In genomic region chr22:37177221-37177620, GRCh38 we compare ENCODE assay signal across 15 cellular contexts. TPM values are rescaled to one million over a fixed set of nuclear protein-coding genes. Genes with fewer than 3 reads are reported as not detected.
DNase-seq lines count a peak whose midpoint lies in the region; ATAC-seq and TF ChIP-seq lines count a peak whose summit lies in the region.
"Had no signal": no experiment of that assay in that cellular context is flagged by ENCODE, and none has a peak within 500 bp of the region (broad histone marks: within the 10 kb centered on the region; RNA-seq: fewer than 3 reads in every experiment).

No MANE protein-coding gene starts in this region.

- no peak overlapping the region for H3K14ac ChIP-seq in mesenchymal stem cell (ENCODE audit: low read length in 2 of 2)

- TF ChIP-seq EP300 in transverse colon (IDR thresholded peaks at IDR 0.05; ENCODE audit: low read depth): no peak

- TF ChIP-seq POLR2A in transverse colon (IDR thresholded peaks at IDR 0.05): no peak
- no peak for TF ChIP-seq POLR2A in gastrocnemius medialis (IDR thresholded peaks at IDR 0.05)

- H4K91ac ChIP-seq in mesenchymal stem cell (ENCODE audit: low read length): no peak overlapping the region

- no peaks in the 10 kb centered on the region for H3K9me3 ChIP-seq in mesenchymal stem cell (ENCODE audit: control insufficient read depth, low read length)
- H3K9me3 ChIP-seq in transverse colon: no peaks in the 10 kb centered on the region
- no peaks in the 10 kb centered on the region for H3K9me3 ChIP-seq in gastrocnemius medialis

- H3K4ac ChIP-seq in mesenchymal stem cell (ENCODE audit: low read depth in 1 of 2, low read length in 2 of 2): no peak overlapping the region

- H3K4me3 ChIP-seq in mesenchymal stem cell (ENCODE audit: insufficient read depth in 1 of 2, low read depth in 1 of 2, low read length in 2 of 2) (no peak overlapping the region), transverse colon (no peak overlapping the region), gastrocnemius medialis (no peak overlapping the region)

- H2AK5ac ChIP-seq in mesenchymal stem cell (ENCODE audit: low read length, severe bottlenecking): no peak overlapping the region

- H3K36me3 ChIP-seq in mesenchymal stem cell (ENCODE audit: control insufficient read depth in 1 of 2, insufficient read depth in 2 of 2, low read depth in 1 of 2, low read length in 2 of 2): peaks cover 7 to 20% of the 10 kb centered on the region in 2 experiments
- no peaks in the 10 kb centered on the region for H3K36me3 ChIP-seq in transverse colon
- no peaks in the 10 kb centered on the region for H3K36me3 ChIP-seq in gastrocnemius medialis

- H3K27ac Mint-ChIP-seq in activated CD8-positive, alpha-beta T cell treated with anti-CD3 and anti-CD28 coated beads for 36 hours: peak overlapping the region; percentile 18
- H3K27ac Mint-ChIP-seq in activated CD8-positive, alpha-beta T cell treated with anti-CD3 and anti-CD28 coated beads, Interleukin-2, amount 10 ng/mL, durations not matched to agents 7 days and 5 days: no peak overlapping the region
- peak overlapping the region in 4 of 5 experiments; percentile 18 to 89 (median 67) for H3K27ac Mint-ChIP-seq in brain

- CTCF ChIA-PET in activated CD8-positive, alpha-beta T cell treated with anti-CD3 and anti-CD28 coated beads for 36 hours (lab: Charles Lee): interaction anchor here (1.1 to 1.8 kb wide), 3 partner anchors 11 to 22 kb away, joined by 3 to 10 read pairs (median 3); no protein-coding TSS in a partner anchor
- CTCF ChIA-PET in activated CD8-positive, alpha-beta T cell treated with anti-CD3 and anti-CD28 coated beads, Interleukin-2, amount 10 ng/mL, durations not matched to agents 7 days and 5 days (lab: Charles Lee): interaction anchor here (1.2 to 2.5 kb wide), 5 partner anchors 10 to 22 kb away, joined by 3 to 9 read pairs (median 6); no protein-coding TSS in a partner anchor

- H2AFZ ChIP-seq in mesenchymal stem cell (ENCODE audit: low read depth, low read length): no peak overlapping the region

- no peak overlapping the region for H2BK5ac ChIP-seq in mesenchymal stem cell (ENCODE audit: low read depth, low read length, poor library complexity, severe bottlenecking)

- H2BK15ac ChIP-seq in mesenchymal stem cell (ENCODE audit: low read depth, poor library complexity, severe bottlenecking): no peak overlapping the region

- H3K23ac ChIP-seq in mesenchymal stem cell (ENCODE audit: low read length in 2 of 2): no peak overlapping the region

- in situ Hi-C loops in transverse colon (cut with MboI; ENCODE audit: low pct_ligation_motif_present in 1 of 4, low pct_unique_long_range_greater_than_20kb in 1 of 4, low sequenced_read_pairs in 3 of 4): no loop called here
- in situ Hi-C loops in gastrocnemius medialis (cut with MboI; ENCODE audit: low sequenced_read_pairs in 4 of 4): no loop called here

- no peaks in the 10 kb centered on the region for H3K27me3 Mint-ChIP-seq in activated CD8-positive, alpha-beta T cell treated with anti-CD3 and anti-CD28 coated beads for 36 hours
- peaks cover 6% of the 10 kb centered on the region for H3K27me3 Mint-ChIP-seq in activated CD8-positive, alpha-beta T cell treated with anti-CD3 and anti-CD28 coated beads, Interleukin-2, amount 10 ng/mL, durations not matched to agents 7 days and 5 days (ENCODE audit: low read depth)
- peaks cover 13% of the 10 kb centered on the region for H3K27me3 Mint-ChIP-seq in brain

- intact Hi-C loops in activated CD8-positive, alpha-beta T cell treated with anti-CD3 and anti-CD28 coated beads for 36 hours (cut with micrococcal nuclease): no loop called here
- intact Hi-C loops in transverse colon (cut with DNase I; ENCODE audit: low total_unique reads): no loop called here
- intact Hi-C loops in gastrocnemius medialis (cut with DNase I; ENCODE audit: low total_unique reads): no loop called here

- H3K9ac ChIP-seq in mesenchymal stem cell (ENCODE audit: low read length): peak overlapping the region; percentile 58

- peaks cover 17% of the 10 kb centered on the region for H3K4me1 Mint-ChIP-seq in activated CD8-positive, alpha-beta T cell treated with anti-CD3 and anti-CD28 coated beads for 36 hours (ENCODE audit: low read depth)
- peaks cover 33% of the 10 kb centered on the region for H3K4me1 Mint-ChIP-seq in activated CD8-positive, alpha-beta T cell treated with anti-CD3 and anti-CD28 coated beads, Interleukin-2, amount 10 ng/mL, durations not matched to agents 7 days and 5 days (ENCODE audit: low read depth)
- peaks cover 42% of the 10 kb centered on the region for H3K4me1 Mint-ChIP-seq in brain

- DNase-seq in activated CD8-positive, alpha-beta T cell treated with anti-CD3 and anti-CD28 coated beads for 36 hours: peak; percentile 4
- DNase-seq in activated CD8-positive, alpha-beta T cell treated with anti-CD3 and anti-CD28 coated beads, Interleukin-2, amount 10 ng/mL, durations not matched to agents 7 days and 5 days: no peak
- DNase-seq in mesenchymal stem cell: no peak
- DNase-seq in transverse colon: no peak
- no peak for DNase-seq in gastrocnemius medialis
- DNase-seq: 8988T; activated CD4-positive, alpha-beta T cell treated with anti-CD3 and anti-CD28 coated beads for 4 hours; activated T-cell treated with anti-CD3 and anti-CD28 coated beads, Interleukin-2, amount 50 U/mL, for 72 hours; NCI-H2081 treated with DMSO at 0.1 percent for 48 hours; NCI-H774 had no signal

- H3K27me3 ChIP-seq in mesenchymal stem cell (ENCODE audit: control insufficient read depth in 1 of 2, insufficient read depth in 1 of 2, low read length in 2 of 2): peaks cover 0 to 38% of the 10 kb centered on the region in 2 experiments
- no peaks in the 10 kb centered on the region for H3K27me3 ChIP-seq in transverse colon
- peaks cover 0 to 13% (median 0%) of the 10 kb centered on the region in 3 donors for H3K27me3 ChIP-seq in gastrocnemius medialis

- TF ChIP-seq CTCF in activated CD8-positive, alpha-beta T cell treated with anti-CD3 and anti-CD28 coated beads for 36 hours (IDR thresholded peaks at IDR 0.05): no peak
- TF ChIP-seq CTCF in brain (conservative IDR thresholded peaks at IDR 0.05) (no peak), transverse colon (IDR thresholded peaks at IDR 0.05) (no peak), gastrocnemius medialis (IDR thresholded peaks at IDR 0.05 in 4 of 5, conservative IDR thresholded peaks at IDR 0.05 in 1 of 5) (no peak)

- WGBS in mesenchymal stem cell: 68% methylated on average over 5 of the region's 5 CpGs
- WGBS in transverse colon (ENCODE audit: low coverage in 1 of 2), 2 donors: 40 to 69% methylated on average over 1 to 5 of the region's 5 CpGs

- H3K4me1 ChIP-seq in mesenchymal stem cell (ENCODE audit: control insufficient read depth, insufficient read depth, low read depth, low read length) (peaks cover 9% of the 10 kb centered on the region), transverse colon (peaks cover 33 to 51% (median 44%) of the 10 kb centered on the region in 4 donors), gastrocnemius medialis (peaks cover 29 to 43% of the 10 kb centered on the region in 2 donors)

- H2BK120ac ChIP-seq in mesenchymal stem cell (ENCODE audit: low read depth, low read length): no peak overlapping the region

- H3K4me2 ChIP-seq in mesenchymal stem cell (ENCODE audit: low read length, poor library complexity, severe bottlenecking): no peak overlapping the region

- H3K79me1 ChIP-seq in mesenchymal stem cell (replicated peaks; ENCODE audit: low read length, poor library complexity, severe bottlenecking): no peaks in the 10 kb centered on the region

- H3K18ac ChIP-seq in mesenchymal stem cell (ENCODE audit: low read depth in 1 of 2, low read length in 2 of 2): no peak overlapping the region

- H2BK12ac ChIP-seq in mesenchymal stem cell (ENCODE audit: low read length in 2 of 2): no peak overlapping the region

- no peak for ATAC-seq in activated CD8-positive, alpha-beta T cell treated with anti-CD3 and anti-CD28 coated beads for 36 hours
- no peak for ATAC-seq in activated CD8-positive, alpha-beta T cell treated with anti-CD3 and anti-CD28 coated beads, Interleukin-2, amount 10 ng/mL, durations not matched to agents 7 days and 5 days
- ATAC-seq in HG03442 (IDR thresholded peaks at IDR 0.05; ENCODE audit: unreplicated experiment) (no peak), HG03025 (IDR thresholded peaks at IDR 0.05; ENCODE audit: low FRiP score, unreplicated experiment) (no peak), gastrocnemius medialis (no peak)

- H3K9me3 Mint-ChIP-seq in activated CD8-positive, alpha-beta T cell treated with anti-CD3 and anti-CD28 coated beads for 36 hours: no peaks in the 10 kb centered on the region
- H3K9me3 Mint-ChIP-seq in activated CD8-positive, alpha-beta T cell treated with anti-CD3 and anti-CD28 coated beads, Interleukin-2, amount 10 ng/mL, durations not matched to agents 7 days and 5 days (ENCODE audit: insufficient read depth): no peaks in the 10 kb centered on the region
- no peaks in the 10 kb centered on the region for H3K9me3 Mint-ChIP-seq in brain
- H3K9me3 Mint-ChIP-seq: activated T-cell treated with anti-CD3 and anti-CD28 coated beads, Interleukin-2, amount 50 U/mL, for 72 hours had no signal

- no peak overlapping the region for H4K8ac ChIP-seq in mesenchymal stem cell (ENCODE audit: low read length)

- no peaks in the 10 kb centered on the region for H3K36me3 Mint-ChIP-seq in activated CD8-positive, alpha-beta T cell treated with anti-CD3 and anti-CD28 coated beads for 36 hours (ENCODE audit: low read depth)
- peaks cover 14% of the 10 kb centered on the region for H3K36me3 Mint-ChIP-seq in activated CD8-positive, alpha-beta T cell treated with anti-CD3 and anti-CD28 coated beads, Interleukin-2, amount 10 ng/mL, durations not matched to agents 7 days and 5 days (ENCODE audit: low read depth)
- H3K36me3 Mint-ChIP-seq in brain: no peaks in the 10 kb centered on the region

- H3K4me3 Mint-ChIP-seq in activated CD8-positive, alpha-beta T cell treated with anti-CD3 and anti-CD28 coated beads for 36 hours: no peak overlapping the region
- no peak overlapping the region for H3K4me3 Mint-ChIP-seq in activated CD8-positive, alpha-beta T cell treated with anti-CD3 and anti-CD28 coated beads, Interleukin-2, amount 10 ng/mL, durations not matched to agents 7 days and 5 days
- H3K4me3 Mint-ChIP-seq in brain: no peak overlapping the region

- POLR2A ChIA-PET in activated CD8-positive, alpha-beta T cell treated with anti-CD3 and anti-CD28 coated beads for 36 hours (lab: Charles Lee): interaction anchor here (0.7 to 2.1 kb wide), 6 partner anchors 10 to 124 kb away, joined by 3 to 9 read pairs (median 4); partner anchors contain the start of gene C1QTNF6
- POLR2A ChIA-PET in activated CD8-positive, alpha-beta T cell treated with anti-CD3 and anti-CD28 coated beads, Interleukin-2, amount 10 ng/mL, durations not matched to agents 7 days and 5 days (lab: Charles Lee): interaction anchor here (1.2 kb wide), 1 partner anchor 10 kb away, joined by 5 read pairs; no protein-coding TSS in a partner anchor

- H3K27ac ChIP-seq in mesenchymal stem cell (ENCODE audit: low read length, poor library complexity, severe bottlenecking) (no peak overlapping the region), transverse colon (peak overlapping the region; percentile 27 to 78 (median 50)), gastrocnemius medialis (peak overlapping the region in 1 of 4 donors; percentile 37)

RNA-seq across cellular contexts. Expression of gene C1QTNF6, which starts 10.8 kb away (rescaled TPM):
- 1 to 10 TPM; 6.4 TPM for total RNA-seq in activated CD8-positive, alpha-beta T cell treated with anti-CD3 and anti-CD28 coated beads for 36 hours
- total RNA-seq in activated CD8-positive, alpha-beta T cell treated with anti-CD3 and anti-CD28 coated beads, Interleukin-2, amount 10 ng/mL, durations not matched to agents 7 days and 5 days: 1 to 10 TPM; 6.1 to 6.2 TPM
- polyA plus RNA-seq in brain (ENCODE audit: insufficient read depth, low read depth, low replicate concordance): 4.9 TPM
- 38.2 TPM for polyA plus RNA-seq in mesenchymal stem cell (2013, experiment 1 of 2)
- 37.9 TPM for polyA plus RNA-seq in mesenchymal stem cell (2013, experiment 2 of 2)
- total RNA-seq in transverse colon (10 to 100 TPM in 1 of 4 donors, 1 to 10 TPM in 3; 1.4 to 68.8 (median 7.5) TPM), gastrocnemius medialis (under 1 TPM; 0.46 to 1.00 (median 0.84) TPM)

RNA-seq across cellular contexts. Expression of gene IL2RB, which starts 27.5 kb away (rescaled TPM):
- 100 to 1,000 TPM; 263 to 268 TPM for total RNA-seq in activated CD8-positive, alpha-beta T cell treated with anti-CD3 and anti-CD28 coated beads for 36 hours
- 100 to 1,000 TPM; 202 to 213 TPM for total RNA-seq in activated CD8-positive, alpha-beta T cell treated with anti-CD3 and anti-CD28 coated beads, Interleukin-2, amount 10 ng/mL, durations not matched to agents 7 days and 5 days
- 1.2 TPM for polyA plus RNA-seq in brain (ENCODE audit: insufficient read depth, low read depth, low replicate concordance)
- 4.9 TPM for polyA plus RNA-seq in mesenchymal stem cell (2013, experiment 1 of 2)
- polyA plus RNA-seq in mesenchymal stem cell (2013, experiment 2 of 2): 5.1 TPM
- total RNA-seq in transverse colon (1 to 10 TPM; 1.1 to 3.4 (median 2.6) TPM), gastrocnemius medialis (1 to 10 TPM in 1 of 4 donors, under 1 TPM in 3; 0.10 to 7.9 (median 0.27) TPM)

RNA-seq across cellular contexts. Expression of gene SSTR3, which starts 35.1 kb away (rescaled TPM):
- 1 to 10 TPM; 7.9 to 8.5 TPM for total RNA-seq in activated CD8-positive, alpha-beta T cell treated with anti-CD3 and anti-CD28 coated beads for 36 hours
- 1 to 10 TPM; 3.5 to 3.6 TPM for total RNA-seq in activated CD8-positive, alpha-beta T cell treated with anti-CD3 and anti-CD28 coated beads, Interleukin-2, amount 10 ng/mL, durations not matched to agents 7 days and 5 days
- 1.6 TPM for polyA plus RNA-seq in brain (ENCODE audit: insufficient read depth, low read depth, low replicate concordance)
- not detected for polyA plus RNA-seq in mesenchymal stem cell (2013, experiment 1 of 2)
- not detected for polyA plus RNA-seq in mesenchymal stem cell (2013, experiment 2 of 2)
- total RNA-seq in transverse colon: under 1 TPM in 2 of 4 donors, not detected in 2; 0.16 to 0.41 TPM
- not detected for total RNA-seq in gastrocnemius medialis
- total RNA-seq: HT1080, ureter had no signal

Comparison
In these comparisons a context has a peak if more than half of its experiments do, and no peak if none do; other contexts are left out.
1. RNA of gene IL2RB, which starts 27.5 kb away (total RNA-seq): 263 to 268 TPM in activated CD8-positive, alpha-beta T cell treated with anti-CD3 and anti-CD28 coated beads for 36 hours and 202 to 213 TPM in activated CD8-positive, alpha-beta T cell treated with anti-CD3 and anti-CD28 coated beads, Interleukin-2, amount 10 ng/mL, durations not matched to agents 7 days and 5 days; 1.1 to 3.4 TPM in transverse colon and 0.10 to 7.9 TPM in gastrocnemius medialis; every median in the first group is over 10 times any median in the second.